8 cellular contexts compared by ENCODE assay signal in genomic region chr6:144343736-144344428, GRCh38.
DNase-seq lines count a peak whose midpoint lies in the region; ATAC-seq and TF ChIP-seq lines count a peak whose summit lies in the region.

No MANE protein-coding gene starts in this region.

- H3K4me3 ChIP-seq in coronary artery = no peak overlapping the region
- H3K4me3 ChIP-seq in parathyroid adenoma (ENCODE audit: low read depth, low read length) = no peak overlapping the region

- H3K27me3 ChIP-seq in parathyroid adenoma (ENCODE audit: control insufficient read depth, insufficient read depth, low read length) = no peaks in the 10 kb centered on the region

- H3K36me3 ChIP-seq in parathyroid adenoma (ENCODE audit: control insufficient read depth, insufficient read depth, low read length) = no peaks in the 10 kb centered on the region

- no peak overlapping the region for H2AFZ ChIP-seq in parathyroid adenoma

- H3K4me1 ChIP-seq in parathyroid adenoma = peaks cover 7% of the 10 kb centered on the region

- no peaks in the 10 kb centered on the region for H3K9me3 ChIP-seq in parathyroid adenoma (ENCODE audit: control insufficient read depth, low read length)

- H3K27ac ChIP-seq in coronary artery = peak overlapping the region; percentile 15 to 31
- peak overlapping the region; percentile 17 for H3K27ac ChIP-seq in parathyroid adenoma

- no peak overlapping the region for H3K4me2 ChIP-seq in parathyroid adenoma (ENCODE audit: low read length)

- TF ChIP-seq CTCF in coronary artery (IDR thresholded peaks at IDR 0.05) = no peak
- TF ChIP-seq CTCF in parathyroid adenoma (IDR thresholded peaks at IDR 0.05) = no peak

- peaks cover 44% of the 10 kb centered on the region for H3K79me2 ChIP-seq in parathyroid adenoma

- ATAC-seq in GM18517 (IDR thresholded peaks at IDR 0.05; ENCODE audit: unreplicated experiment) (peak; percentile 51), HG02642 (IDR thresholded peaks at IDR 0.05; ENCODE audit: poor library complexity, unreplicated experiment) (peak; percentile 35), GM18519 (IDR thresholded peaks at IDR 0.05; ENCODE audit: low FRiP score, unreplicated experiment) (no peak)

- H3K9ac ChIP-seq in parathyroid adenoma = no peak overlapping the region

- DNase-seq in NOMO-1 (lab: John Stamatoyannopoulos, UW; ENCODE audit: unreplicated experiment in 2 of 2) (peak; percentile 57 to 75), coronary artery (ENCODE audit: low spot score) (no peak), GM19240 (ENCODE audit: insufficient read length, low spot score) (no peak), dedifferentiated amniotic fluid mesenchymal stem cell (ENCODE audit: extremely low spot score) (no peak)

Comparison
In these comparisons a context has a peak if more than half of its experiments do, and no peak if none do; other contexts are left out.
1. DNase-seq: peak in NOMO-1 (2 of 2); none in coronary artery (single experiment), GM19240 (single experiment) and dedifferentiated amniotic fluid mesenchymal stem cell (single experiment).